8 cellular contexts compared by ENCODE assay signal in genomic region chr7:155644971-155645509, GRCh38. TPM values are rescaled to one million over a fixed set of nuclear protein-coding genes. Genes with fewer than 3 reads are reported as not detected.
DNase-seq lines count a peak whose midpoint lies in the region; ATAC-seq, FAIRE-seq and TF ChIP-seq lines count a peak whose summit lies in the region.

No MANE protein-coding gene starts in this region.

- ATAC-seq in GM19467 (IDR thresholded peaks at IDR 0.05; ENCODE audit: unreplicated experiment) (peak; percentile 14), HG03558 (IDR thresholded peaks at IDR 0.05; ENCODE audit: extremely low read depth, unreplicated experiment) (peak; percentile 5), SK-N-SH treated with all-trans-retinoic acid at 6 μM for 48 hours (peak; percentile 55), GM12878 (peak; percentile 75)

- TF ChIP-seq EP300 in GM12878 (IDR thresholded peaks at IDR 0.05; ENCODE audit: borderline replicate concordance in 1 of 2, control insufficient read depth in 1 of 2, low read depth in 2 of 2, low read length in 2 of 2) = no peak

- DNase-seq in Caco-2 = peak; percentile 51 to 56
- no peak for DNase-seq in GM12878 (ENCODE audit: low read depth, low spot score)
- DNase-seq in smooth muscle cell of the brain vasculature (ENCODE audit: low read depth, low spot score) = peak; percentile 4
- no peak for DNase-seq in NCI-H226

- H3K9ac ChIP-seq in GM12878 (ENCODE audit: control insufficient read depth, insufficient read depth, low read length) (peak overlapping the region; percentile 94), iPS-20b (ENCODE audit: low read depth, low read length) (peak overlapping the region; percentile 96)

- H3K4me1 ChIP-seq in Caco-2 (peaks cover 15% of the 10 kb centered on the region), GM12878 (ENCODE audit: control insufficient read depth, insufficient read depth, low read length) (no peaks in the 10 kb centered on the region), iPS-20b (ENCODE audit: insufficient read depth, low read length) (peaks cover 9% of the 10 kb centered on the region; the same call in 1 of the 2 replicates)

- no peak for FAIRE-seq in GM12878 (lab: Jason Lieb, UNC)

- no peaks in the 10 kb centered on the region for H4K20me1 ChIP-seq in GM12878 (ENCODE audit: control insufficient read depth, insufficient read depth)

- H3K27me3 Mint-ChIP-seq in Caco-2 (ENCODE audit: insufficient read depth, unreplicated experiment) = no peaks in the 10 kb centered on the region

- H3K4me3 ChIP-seq in Caco-2 (ENCODE audit: low read depth, low read length) = peak overlapping the region; percentile 95
- H3K4me3 ChIP-seq in GM12878 = peak overlapping the region; percentile 80
- peak overlapping the region; percentile 76 for H3K4me3 ChIP-seq in iPS-20b (ENCODE audit: low read length)

- H3K79me2 ChIP-seq in GM12878 (ENCODE audit: control insufficient read depth, insufficient read depth, low read length) = peaks cover 66% of the 10 kb centered on the region

- RAD21 ChIA-PET in GM12878 (lab: Charles Lee; ENCODE audit: unreplicated experiment) = interaction anchor here (1.3 kb wide), 3 partner anchors 12 to 33 kb away, joined by 3 read pairs; no protein-coding TSS in a partner anchor

- TF ChIP-seq CTCF in Caco-2 (IDR thresholded peaks at IDR 0.05; ENCODE audit: insufficient read depth in 1 of 2, low read depth in 1 of 2, low read length in 1 of 2, severe bottlenecking in 1 of 2, unreplicated experiment in 1 of 2) = no peak
- TF ChIP-seq CTCF in GM12878 (IDR thresholded peaks at IDR 0.05 in 2 of 3, conservative IDR thresholded peaks at IDR 0.05 in 1 of 3; ENCODE audit: control insufficient read depth in 2 of 3, extremely low read depth in 1 of 3, insufficient read depth in 1 of 3, low read depth in 3 of 3, low read length in 3 of 3) = no peak

- H2AFZ ChIP-seq in GM12878 (ENCODE audit: control insufficient read depth, low read depth, low read length) = peak overlapping the region; percentile 97

- H3K4me3 Mint-ChIP-seq in Caco-2 (ENCODE audit: unreplicated experiment) = peak overlapping the region; percentile 98

- H3K9me3 ChIP-seq in Caco-2 (peaks cover 12% of the 10 kb centered on the region), GM12878 (replicated peaks; ENCODE audit: control insufficient read depth, insufficient read depth, low read length) (peaks cover 33% of the 10 kb centered on the region), iPS-20b (ENCODE audit: insufficient read depth, low read depth, low read length) (peaks cover 21% of the 10 kb centered on the region)

- in situ Hi-C loops in GM12878 (cut with MboI) = no loop called here

- BruUV-seq in Caco-2 (replicated peaks; lab: Mats Ljungman, UMichigan) (no TSS peak), GM12878 (replicated peaks; lab: Mats Ljungman, UMichigan) (no TSS peak)

- CTCF ChIA-PET in Caco-2 (lab: Charles Lee) = interaction anchor here (1.4 to 1.6 kb wide), 2 partner anchors 26 to 46 kb away, joined by 10 to 13 read pairs; no protein-coding TSS in a partner anchor
- CTCF ChIA-PET in GM12878 (lab: Yijun Ruan, JAX) = interaction anchor here (1.0 kb wide), 1 partner anchor 12 kb away, joined by 3 read pairs; no protein-coding TSS in a partner anchor

- H3K36me3 Mint-ChIP-seq in Caco-2 (ENCODE audit: insufficient read depth, unreplicated experiment) = peaks cover 49% of the 10 kb centered on the region

- H3K27me3 ChIP-seq in Caco-2 (replicated peaks; ENCODE audit: control insufficient read depth, insufficient read depth, low read length) (no peaks in the 10 kb centered on the region), GM12878 (replicated peaks in 1 of 2; ENCODE audit: control insufficient read depth in 2 of 2, insufficient read depth in 2 of 2, low read length in 1 of 2) (no peaks in the 10 kb centered on the region), iPS-20b (ENCODE audit: insufficient read depth, low read length) (no peaks in the 10 kb centered on the region)

- TF ChIP-seq RAD21 in GM12878 (IDR thresholded peaks at IDR 0.05; ENCODE audit: insufficient read depth, low read depth, low read length) = no peak

- H3K27ac Mint-ChIP-seq in Caco-2 (ENCODE audit: unreplicated experiment) = peak overlapping the region; percentile 98

- H3K27ac ChIP-seq in GM12878 (ENCODE audit: control insufficient read depth, insufficient read depth) (peak overlapping the region; percentile 96), iPS-20b (ENCODE audit: low read length) (peak overlapping the region; percentile 75)

- 2% methylated on average over 12 of the region's 22 CpGs for WGBS in GM12878 (ENCODE audit: insufficient coverage, insufficient replicate concordance, low lambda C conversion rate, missing lambda C conversion rate)

- peaks cover 22% of the 10 kb centered on the region for H3K9me3 Mint-ChIP-seq in Caco-2 (ENCODE audit: unreplicated experiment)

- SMC1A ChIA-PET in GM12878 (lab: Charles Lee; ENCODE audit: uncharacterized antibody, unreplicated experiment) = interaction anchor here (1.0 kb wide), 1 partner anchor 14 kb away, joined by 3 read pairs; no protein-coding TSS in a partner anchor

- intact Hi-C loops in Caco-2 (cut with micrococcal nuclease; ENCODE audit: unreplicated experiment) = loop anchor here (1.0 to 2.0 kb wide), 3 partner anchors 20 to 47 kb away; no protein-coding TSS in a partner anchor
- intact Hi-C loops in GM12878 (cut with micrococcal nuclease; ENCODE audit: unreplicated experiment) = loop anchor here (2.0 to 10.0 kb wide), 4 partner anchors 16 to 440 kb away; no protein-coding TSS in a partner anchor

- H3K4me1 Mint-ChIP-seq in Caco-2 (ENCODE audit: low read depth, unreplicated experiment) = peaks cover 34% of the 10 kb centered on the region

- TF ChIP-seq POLR2A in GM12878 (IDR thresholded peaks at IDR 0.05; ENCODE audit: low read depth, low read length) = peak; percentile 6; the same call in 1 of the 2 replicates

- H3K36me3 ChIP-seq in Caco-2 (ENCODE audit: control insufficient read depth, insufficient read depth, low read length) (no peaks in the 10 kb centered on the region; the same call in 1 of the 2 replicates), GM12878 (ENCODE audit: control insufficient read depth in 2 of 2, insufficient read depth in 2 of 2, low read length in 1 of 2) (peaks cover 0 to 20% of the 10 kb centered on the region in 2 experiments; a peak in 2 of 4 replicates), iPS-20b (ENCODE audit: insufficient read depth, low read depth, low read length) (peaks cover 55% of the 10 kb centered on the region)

- POLR2A ChIA-PET in Caco-2 (lab: Charles Lee) = interaction anchor here (0.7 to 1.4 kb wide), 2 partner anchors 26 to 36 kb away, joined by 4 to 17 read pairs; no protein-coding TSS in a partner anchor
- POLR2A ChIA-PET in GM12878 (lab: Charles Lee) = interaction anchor here (1.1 to 1.5 kb wide), 2 partner anchors 26 to 78 kb away, joined by 4 to 5 read pairs; no protein-coding TSS in a partner anchor

- H3K4me2 ChIP-seq in GM12878 (ENCODE audit: control insufficient read depth, insufficient read depth) = peak overlapping the region; percentile 17

TF ChIP-seq in GM12878, 131 proteins besides CTCF, POLR2A, EP300 and RAD21:
- TF ChIP-seq CREB1 (IDR thresholded peaks at IDR 0.05; ENCODE audit: low read depth) (peak; percentile 21; the same call in 1 of the 2 replicates), MTA2 (IDR thresholded peaks at IDR 0.05; ENCODE audit: low read depth) (0 out of 2 replicates have a peak, but pooled peaks have one; percentile 16), SREBF1 (IDR thresholded peaks at IDR 0.05; ENCODE audit: low read length) (no peak), MEF2B (IDR thresholded peaks at IDR 0.05; ENCODE audit: partially characterized antibody, poor library complexity, severe bottlenecking) (peak; percentile 23), ZNF217 (IDR thresholded peaks at IDR 0.05) (no peak), FOS (IDR thresholded peaks at IDR 0.05; ENCODE audit: borderline replicate concordance, extremely low read depth, insufficient read length) (no peak), CBFB (IDR thresholded peaks at IDR 0.05; ENCODE audit: low read depth) (peak; percentile 11; the same call in 1 of the 2 replicates), IKZF2 (IDR thresholded peaks at IDR 0.05) (peak in 1 of 2 experiments; percentile 26; a peak in 1 of 4 replicates)
- TF ChIP-seq, protein P1, sequence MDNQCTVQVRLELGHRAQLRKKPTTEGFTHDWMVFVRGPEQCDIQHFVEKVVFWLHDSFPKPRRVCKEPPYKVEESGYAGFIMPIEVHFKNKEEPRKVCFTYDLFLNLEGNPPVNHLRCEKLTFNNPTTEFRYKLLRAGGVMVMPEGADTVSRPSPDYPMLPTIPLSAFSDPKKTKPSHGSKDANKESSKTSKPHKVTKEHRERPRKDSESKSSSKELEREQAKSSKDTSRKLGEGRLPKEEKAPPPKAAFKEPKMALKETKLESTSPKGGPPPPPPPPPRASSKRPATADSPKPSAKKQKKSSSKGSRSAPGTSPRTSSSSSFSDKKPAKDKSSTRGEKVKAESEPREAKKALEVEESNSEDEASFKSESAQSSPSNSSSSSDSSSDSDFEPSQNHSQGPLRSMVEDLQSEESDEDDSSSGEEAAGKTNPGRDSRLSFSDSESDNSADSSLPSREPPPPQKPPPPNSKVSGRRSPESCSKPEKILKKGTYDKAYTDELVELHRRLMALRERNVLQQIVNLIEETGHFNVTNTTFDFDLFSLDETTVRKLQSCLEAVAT (IDR thresholded peaks at IDR 0.05) = peak; percentile 49

RNA-seq across cellular contexts. Expression of gene RBM33, which starts 0.6 kb away (rescaled TPM):
- total RNA-seq in Caco-2 (2022) = 82.8 and 89.9 TPM in 2 replicates
- total RNA-seq in GM12878 (2013; cell fraction: nucleolus; rRNA removed) = 246 and 254 TPM in 2 replicates
- total RNA-seq in GM12878 (2014; rRNA removed) = 24.6 and 27.2 TPM in 2 replicates
- 22.2 and 23.6 TPM in 2 replicates for total RNA-seq in GM12878 (2014; rRNA removed; fragmentation: Illumina TruSeq; extraction: Trizol)
- 62.0 and 67.2 TPM in 2 replicates for total RNA-seq in GM12878 (2021)
- polyA plus RNA-seq in GM12878 (2011; ENCODE audit: low read depth) = 21.1 TPM
- 17.4 and 22.6 TPM in 2 replicates for polyA plus RNA-seq in GM12878 (2011; rRNA removed)
- polyA plus RNA-seq in GM12878 (2011; cell fraction: cytosol; rRNA removed) = 12.2 and 15.6 TPM in 2 replicates
- polyA plus RNA-seq in GM12878 (2011; cell fraction: nucleus; rRNA removed) = 85.8 and 102 TPM in 2 replicates
- polyA plus RNA-seq in GM12878 (2012) = 30.2 and 32.3 TPM in 2 replicates
- 21.9 and 26.1 TPM in 2 replicates for polyA plus RNA-seq in GM12878 (2014; fragmentation: Illumina TruSeq; extraction: Trizol)
- 1 to 10 TPM; 4.7 to 5.6 TPM for polyA plus RNA-seq in GM12878 (2014; fragmentation: Nextera tagmentation; extraction: Ambion mirVana)
- polyA plus RNA-seq in GM12878 (2014; rRNA removed) = 25.1 and 32.9 TPM in 2 replicates
- polyA plus RNA-seq in GM12878 (2016; fragmentation: Nextera tagmentation; extraction: Ambion mirVana) = 10 to 100 TPM; 55.5 to 60.3 TPM
- polyA minus RNA-seq in GM12878 (2011; rRNA and poly(A)+ RNA removed) = 22.2 and 30.2 TPM in 2 replicates
- 16.7 and 18.6 TPM in 2 replicates for polyA minus RNA-seq in GM12878 (2011; cell fraction: cytosol; rRNA and poly(A)+ RNA removed)
- 45.2 and 78.7 TPM in 2 replicates for polyA minus RNA-seq in GM12878 (2011; cell fraction: nucleus; rRNA and poly(A)+ RNA removed)

Comparison
In these comparisons a context has a peak if more than half of its experiments do, and no peak if none do; other contexts are left out.
1. DNase-seq: peak in Caco-2 (2 of 2) and smooth muscle cell of the brain vasculature (single experiment); none in GM12878 (single experiment) and NCI-H226 (single experiment).
2. ATAC-seq: peak in every context shown above with its lines; median percentile 75 in GM12878; 55 in SK-N-SH treated with all-trans-retinoic acid at 6 μM for 48 hours; 14 in GM19467; 5 in HG03558.
3. Peak in every context shown above with its lines, with median percentiles within 50 percentile points of each other: H3K4me3 ChIP-seq.